13 cellular contexts compared by ENCODE assay signal in the genomic region with DNA sequence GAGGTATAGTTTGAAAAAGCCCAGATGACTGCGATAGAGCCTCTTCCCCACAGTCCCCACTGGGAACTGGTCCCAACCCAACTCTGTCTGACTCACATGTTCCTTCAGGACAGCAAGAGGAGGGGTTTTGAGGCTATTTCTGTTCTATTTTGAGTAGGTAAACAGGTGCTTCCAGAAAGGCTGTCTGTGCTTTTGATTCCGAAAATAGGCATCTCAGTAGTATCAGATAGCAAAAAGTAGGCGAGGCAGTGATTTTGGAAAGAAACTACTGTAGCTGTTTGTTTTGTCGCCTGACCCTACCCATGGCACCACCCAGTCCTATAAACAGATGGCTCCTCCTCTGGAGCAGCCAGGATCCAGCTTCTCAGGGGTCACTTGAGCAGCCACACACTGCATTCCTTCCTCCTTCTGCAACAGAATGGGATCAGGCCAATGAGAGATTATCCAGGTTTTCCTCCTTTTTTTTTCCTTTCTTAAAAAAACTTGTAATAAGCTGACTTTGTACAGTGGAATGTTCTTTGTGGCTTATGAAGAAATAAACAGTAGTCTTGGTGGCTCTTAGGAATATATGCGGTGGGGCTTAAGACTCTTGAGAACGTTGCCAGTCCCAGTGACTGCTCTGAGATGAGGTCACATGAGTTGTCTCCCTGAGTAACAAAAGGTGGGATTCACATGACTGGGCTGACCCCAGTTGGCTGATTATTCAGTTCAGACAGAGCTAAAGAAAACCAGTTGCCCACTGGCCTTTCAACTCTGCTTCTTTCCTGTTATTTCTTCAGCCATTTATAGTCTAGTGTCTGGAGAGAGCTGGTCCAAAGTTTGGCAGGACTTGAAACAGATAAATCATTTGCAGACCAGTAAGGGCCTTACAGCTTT.
DNase-seq lines count a peak whose midpoint lies in the region; FAIRE-seq and TF ChIP-seq lines count a peak whose summit lies in the region.
"Had no signal": no experiment of that assay in that cellular context is flagged by ENCODE, and none has a peak within 500 bp of the region (broad histone marks: within the 10 kb centered on the region; RNA-seq: fewer than 3 reads in every experiment).

No MANE protein-coding gene starts in this region.

- no peak overlapping the region for H3K4me3 Mint-ChIP-seq in neural progenitor cell
- H3K4me3 Mint-ChIP-seq: CD4-positive, CD25-positive, alpha-beta regulatory T cell had no signal

- H2AFZ ChIP-seq in fibroblast of lung (ENCODE audit: low read length) (no peak overlapping the region), neural progenitor cell (replicated peaks) (peak overlapping the region; percentile 84)

- peaks cover 7% of the 10 kb centered on the region for H3K4me1 Mint-ChIP-seq in neural progenitor cell
- H3K4me1 Mint-ChIP-seq: CD4-positive, CD25-positive, alpha-beta regulatory T cell had no signal

- H3K36me3 ChIP-seq in fibroblast of lung (ENCODE audit: control insufficient read depth, insufficient read depth, low read length) (no peaks in the 10 kb centered on the region), neural progenitor cell (no peaks in the 10 kb centered on the region)
- H3K36me3 ChIP-seq: HAP-1, spleen had no signal

- H3K4me2 ChIP-seq in fibroblast of lung (ENCODE audit: extremely low read depth, insufficient read depth, low read length) (peak overlapping the region; percentile 81), neural progenitor cell (no peak overlapping the region)

- no peaks in the 10 kb centered on the region for H3K27me3 Mint-ChIP-seq in neural progenitor cell (ENCODE audit: insufficient read depth, low read depth)

- intact Hi-C loops in dorsolateral prefrontal cortex (cut with DNase I) = no loop called here

- H4K20me1 ChIP-seq in fibroblast of lung (ENCODE audit: control insufficient read depth, extremely low read depth, insufficient read depth, low read length) (no peaks in the 10 kb centered on the region), neural progenitor cell (ENCODE audit: low read depth) (no peaks in the 10 kb centered on the region)

- peak in 1 of 2 donors; percentile 3 for TF ChIP-seq CTCF in fibroblast of lung (conservative IDR thresholded peaks at IDR 0.05 in 1 of 2, IDR thresholded peaks at IDR 0.05 in 1 of 2; ENCODE audit: low read depth in 1 of 2, low read length in 2 of 2)
- no peak for TF ChIP-seq CTCF in neural progenitor cell (IDR thresholded peaks at IDR 0.05)
- no peak for TF ChIP-seq CTCF in dorsolateral prefrontal cortex (IDR thresholded peaks at IDR 0.05 in 54 of 56, conservative IDR thresholded peaks at IDR 0.05 in 2 of 56; ENCODE audit: low read depth in 1 of 56, partially characterized antibody in 56 of 56)

- H3K9me3 ChIP-seq in fibroblast of lung (ENCODE audit: control insufficient read depth, insufficient read depth, low read depth, low read length) = no peaks in the 10 kb centered on the region
- H3K9me3 ChIP-seq in neural progenitor cell (ENCODE audit: low read depth) = no peaks in the 10 kb centered on the region
- H3K9me3 ChIP-seq: HAP-1, spleen had no signal

- H3K79me2 ChIP-seq in fibroblast of lung (ENCODE audit: control insufficient read depth, insufficient read depth, low read length) (no peaks in the 10 kb centered on the region), neural progenitor cell (ENCODE audit: low read depth) (no peaks in the 10 kb centered on the region)

- H3K27ac ChIP-seq in fibroblast of lung (ENCODE audit: insufficient read depth, low read length) (peak overlapping the region; percentile 73), neural progenitor cell (no peak overlapping the region), dorsolateral prefrontal cortex (peak overlapping the region in 2 of 59 donors; percentile 17 to 29)
- H3K27ac ChIP-seq: spleen had no signal

- no peaks in the 10 kb centered on the region for H3K9me3 Mint-ChIP-seq in neural progenitor cell

- H3K9ac ChIP-seq in fibroblast of lung (ENCODE audit: insufficient read depth, low read length) (no peak overlapping the region), neural progenitor cell (no peak overlapping the region)

- H3K4me3 ChIP-seq in fibroblast of lung (replicated peaks in 1 of 4; ENCODE audit: control extremely low read depth in 1 of 4, insufficient read depth in 1 of 4, low read depth in 3 of 4, low read length in 4 of 4) (peak overlapping the region in 1 of 4 experiments; percentile 13), neural progenitor cell (no peak overlapping the region), dorsolateral prefrontal cortex (no peak overlapping the region)
- H3K4me3 ChIP-seq: HAP-1, spleen had no signal

- no peaks in the 10 kb centered on the region for H3F3A ChIP-seq in neural progenitor cell (ENCODE audit: low read depth)

- peak overlapping the region; percentile 35 for H3K27ac Mint-ChIP-seq in neural progenitor cell
- H3K27ac Mint-ChIP-seq: CD4-positive, CD25-positive, alpha-beta regulatory T cell had no signal

- peaks cover 15% of the 10 kb centered on the region for H3K4me1 ChIP-seq in fibroblast of lung (ENCODE audit: control insufficient read depth, extremely low read depth, insufficient read depth, low read length)
- H3K4me1 ChIP-seq in neural progenitor cell = peaks cover 5% of the 10 kb centered on the region
- H3K4me1 ChIP-seq: HAP-1, spleen had no signal

- no peaks in the 10 kb centered on the region for H3K27me3 ChIP-seq in fibroblast of lung (ENCODE audit: control insufficient read depth, insufficient read depth, low read length)
- H3K27me3 ChIP-seq in neural progenitor cell = no peaks in the 10 kb centered on the region
- no peaks in the 10 kb centered on the region for H3K27me3 ChIP-seq in dorsolateral prefrontal cortex
- H3K27me3 ChIP-seq: spleen had no signal

- no peaks in the 10 kb centered on the region for H3K36me3 Mint-ChIP-seq in neural progenitor cell
- H3K36me3 Mint-ChIP-seq: CD4-positive, CD25-positive, alpha-beta regulatory T cell had no signal

- FAIRE-seq in RCC 7860 (lab: Jason Lieb, UNC) = peak; percentile 99

- DNase-seq in AG08395 (ENCODE audit: low spot score) = peak; percentile 94
- peak; percentile 99 for DNase-seq in RCC 7860 (ENCODE audit: low spot score)
- DNase-seq in fibroblast of lung (ENCODE audit: low read depth in 2 of 2) = peak; percentile 100
- no peak for DNase-seq in neural progenitor cell (ENCODE audit: low spot score)
- no peak for DNase-seq in SIG-M5 (lab: John Stamatoyannopoulos, UW)
- no peak for DNase-seq in D341Med (ENCODE audit: low spot score)
- DNase-seq in hippocampal formation (lab: John Stamatoyannopoulos, UW) = no peak
- DNase-seq in dorsolateral prefrontal cortex = no peak
- DNase-seq: activated naive CD4-positive, alpha-beta T cell treated with anti-CD3 and anti-CD28 coated beads, Interleukin-2, amount 50 U/mL, for 16 hours; CD4-positive, CD25-positive, alpha-beta regulatory T cell; NCI-H446 treated with DMSO at 0.1 percent for 48 hours; spleen had no signal

Comparison
In these comparisons a context has a peak if more than half of its experiments do, and no peak if none do; other contexts are left out.
1. DNase-seq: peak in AG08395 (single experiment), RCC 7860 (single experiment) and fibroblast of lung (2 of 2); none in neural progenitor cell (single experiment), SIG-M5 (single experiment), D341Med (single experiment), hippocampal formation (0 of 2) and dorsolateral prefrontal cortex (0 of 10).